27 cellular contexts compared by ENCODE assay signal in the genomic region with DNA sequence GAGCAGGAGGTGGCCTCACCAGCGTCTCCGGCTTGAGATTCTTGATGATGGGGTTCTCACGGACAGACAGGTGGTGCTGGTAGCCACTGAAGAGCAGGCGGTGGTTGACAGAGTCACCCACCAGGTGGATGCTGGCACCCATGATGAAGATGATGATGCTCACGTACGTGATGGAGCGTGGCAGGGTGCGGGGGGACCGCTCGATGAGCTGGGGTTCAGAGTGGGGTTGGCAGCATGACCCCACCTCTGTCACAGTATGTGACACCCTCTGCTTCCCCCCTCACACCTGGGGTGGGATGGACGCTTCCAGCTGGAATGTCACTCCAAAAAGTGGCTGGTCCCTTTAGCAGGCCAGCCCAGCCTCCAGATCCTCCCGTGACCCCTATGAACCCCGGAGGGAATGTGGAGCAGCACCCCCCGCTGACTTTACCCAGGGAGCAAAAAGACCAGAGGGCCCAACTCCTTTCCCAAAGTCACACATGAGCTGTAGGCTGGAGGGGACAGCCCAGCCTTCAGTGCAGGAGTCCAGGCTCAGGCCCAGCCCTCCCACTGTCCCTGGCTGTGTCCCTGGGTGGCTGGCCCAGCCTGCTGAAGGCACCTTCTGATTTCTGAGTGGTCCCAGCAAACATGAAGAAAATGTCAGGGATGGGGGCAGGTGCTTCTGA. TPM values are rescaled to one million over a fixed set of nuclear protein-coding genes. Genes with fewer than 3 reads are reported as not detected.
A peak's percentile ranks its signal among the peaks of the same experiment; 100 is the strongest.
DNase-seq lines count a peak whose midpoint lies in the region; ATAC-seq and TF ChIP-seq lines count a peak whose summit lies in the region.
"Had no signal": no experiment of that assay in that cellular context is flagged by ENCODE, and none has a peak within 500 bp of the region (broad histone marks: within the 10 kb centered on the region; RNA-seq: fewer than 3 reads in every experiment).

No MANE protein-coding gene starts in this region.

- H2BK15ac ChIP-seq in mesenchymal stem cell (ENCODE audit: low read depth, poor library complexity, severe bottlenecking), result no peak overlapping the region

- H3K9me2 ChIP-seq in MM.1S (replicated peaks; ENCODE audit: insufficient read depth, low read length), result no peaks in the 10 kb centered on the region

- no peaks in the 10 kb centered on the region for H3K4me1 Mint-ChIP-seq in type B pancreatic cell (ENCODE audit: unreplicated experiment)

- H3K4me3 Mint-ChIP-seq in type B pancreatic cell, result no peak overlapping the region
- H3K4me3 Mint-ChIP-seq: activated CD4-positive, alpha-beta T cell treated with anti-CD3 and anti-CD28 coated beads for 36 hours; activated T-helper 1 cell treated with anti-CD3 and anti-CD28 coated beads, Interleukin-12 subunit alpha, Interleukin-12 subunit beta, Interleukin-2, Interleukin-4 antibody, amounts not matched to agents 30 ng/mL and 10 ng/mL and 1 ng/mL, durations not matched to agents 14 hours and 24 hours and 36 hours; dendritic cell treated with granulocyte-macrophage colony-stimulating factor and Interleukin-4, amounts not matched to agents 40 ng/mL and 50 ng/mL, for 4 days; HFFc6; nephron progenitor cell; stimulated activated effector memory CD8-positive, alpha-beta T cell treated with anti-CD3 and anti-CD28 coated beads, Interleukin-12 subunit alpha, Interleukin-12 subunit beta, amount 100 ng/mL, for 72 hours had no signal

- H3K4me1 ChIP-seq in heart right ventricle, result peaks cover 0 to 47% (median 8%) of the 10 kb centered on the region in 9 donors
- peaks cover 5% of the 10 kb centered on the region for H3K4me1 ChIP-seq in RWPE2 (ENCODE audit: insufficient read depth, poor library complexity, severe bottlenecking)
- H3K4me1 ChIP-seq in mesenchymal stem cell (ENCODE audit: control insufficient read depth, insufficient read depth, low read depth, low read length), result peaks cover 14% of the 10 kb centered on the region
- peaks cover 12% of the 10 kb centered on the region for H3K4me1 ChIP-seq in foreskin keratinocyte
- peaks cover 35% of the 10 kb centered on the region for H3K4me1 ChIP-seq in MM.1S (ENCODE audit: low read length)
- H3K4me1 ChIP-seq: parathyroid adenoma had no signal

- peaks cover 29% of the 10 kb centered on the region for H4K20me1 ChIP-seq in MM.1S (ENCODE audit: insufficient read depth, low read length)

- 94 to 96% methylated on average over 14 of the region's 14 CpGs for WGBS in heart right ventricle, 2 donors
- WGBS in mesenchymal stem cell, result 95% methylated on average over 14 of the region's 14 CpGs

- intact Hi-C loops in cardiac septum (cut with DNase I) (loop anchor here (2.0 kb wide), 1 partner anchor 349 kb away; no protein-coding TSS in a partner anchor), heart right ventricle (cut with DNase I) (loop anchor here in 3 of 10 donors (5.0 to 10.0 kb wide), 2 partner anchors 347 to 349 kb away; no protein-coding TSS in a partner anchor)

- peaks cover 99% of the 10 kb centered on the region for H3K79me2 ChIP-seq in MM.1S (ENCODE audit: low read length)
- H3K79me2 ChIP-seq: parathyroid adenoma had no signal

- no peak overlapping the region for H3K27ac ChIP-seq in heart right ventricle
- no peak overlapping the region for H3K27ac ChIP-seq in RWPE2 (ENCODE audit: poor library complexity, severe bottlenecking)
- no peak overlapping the region for H3K27ac ChIP-seq in mesenchymal stem cell (ENCODE audit: low read length, poor library complexity, severe bottlenecking)
- H3K27ac ChIP-seq in foreskin keratinocyte, result no peak overlapping the region
- H3K27ac ChIP-seq in MM.1S (ENCODE audit: low read length), result no peak overlapping the region
- H3K27ac ChIP-seq: ascending aorta, cardiac muscle cell, lower lobe of right lung, parathyroid adenoma, SK-N-MC had no signal

- ATAC-seq in heart right ventricle (no peak), RWPE2 (ENCODE audit: low read depth) (no peak), foreskin keratinocyte (no peak)
- ATAC-seq: activated CD4-positive, alpha-beta T cell treated with anti-CD3 and anti-CD28 coated beads for 36 hours; activated naive CD4-positive, alpha-beta T cell treated with anti-CD3 and anti-CD28 coated beads, Interleukin-2, amount 50 U/mL, for 72 hours; stimulated activated effector memory CD8-positive, alpha-beta T cell treated with anti-CD3 and anti-CD28 coated beads, Interleukin-12 subunit alpha, Interleukin-12 subunit beta, amount 100 ng/mL, for 72 hours had no signal

- TF ChIP-seq CTCF in heart right ventricle (IDR thresholded peaks at IDR 0.05) (no peak), RWPE2 (IDR thresholded peaks at IDR 0.05; ENCODE audit: poor library complexity, severe bottlenecking) (no peak), type B pancreatic cell (conservative IDR thresholded peaks at IDR 0.05) (no peak), foreskin keratinocyte (conservative IDR thresholded peaks at IDR 0.05) (no peak), MM.1S (IDR thresholded peaks at IDR 0.05; ENCODE audit: low read length) (no peak)

- H4K8ac ChIP-seq in mesenchymal stem cell (ENCODE audit: low read length), result peak overlapping the region; percentile 47

- H3K4ac ChIP-seq in mesenchymal stem cell (ENCODE audit: low read depth in 1 of 2, low read length in 2 of 2), result no peak overlapping the region

- H3K27me3 ChIP-seq in heart right ventricle (no peaks in the 10 kb centered on the region), RWPE2 (ENCODE audit: insufficient read depth, poor library complexity, severe bottlenecking) (no peaks in the 10 kb centered on the region), mesenchymal stem cell (ENCODE audit: control insufficient read depth in 1 of 2, insufficient read depth in 1 of 2, low read length in 2 of 2) (no peaks in the 10 kb centered on the region), foreskin keratinocyte (no peaks in the 10 kb centered on the region), MM.1S (replicated peaks; ENCODE audit: insufficient read depth, low read length) (no peaks in the 10 kb centered on the region)
- H3K27me3 ChIP-seq: ascending aorta, cardiac muscle cell had no signal

- H2BK120ac ChIP-seq in mesenchymal stem cell (ENCODE audit: low read depth, low read length), result no peak overlapping the region

- no peak overlapping the region for H3K27ac Mint-ChIP-seq in type B pancreatic cell
- H3K27ac Mint-ChIP-seq: activated CD4-positive, alpha-beta T cell treated with anti-CD3 and anti-CD28 coated beads for 36 hours; activated naive CD4-positive, alpha-beta T cell treated with anti-CD3 and anti-CD28 coated beads, Interleukin-2, amount 50 U/mL, for 72 hours; activated T-helper 1 cell treated with anti-CD3 and anti-CD28 coated beads, Interleukin-12 subunit alpha, Interleukin-12 subunit beta, Interleukin-2, Interleukin-4 antibody, amounts not matched to agents 30 ng/mL and 10 ng/mL and 1 ng/mL, durations not matched to agents 14 hours and 24 hours and 36 hours; dendritic cell treated with granulocyte-macrophage colony-stimulating factor and Interleukin-4, amounts not matched to agents 40 ng/mL and 50 ng/mL, for 4 days; HFFc6; nephron progenitor cell; stimulated activated effector memory CD8-positive, alpha-beta T cell treated with anti-CD3 and anti-CD28 coated beads, Interleukin-12 subunit alpha, Interleukin-12 subunit beta, amount 100 ng/mL, for 72 hours had no signal

- H3K36me3 ChIP-seq in heart right ventricle (peaks cover 0 to 11% (median 0%) of the 10 kb centered on the region in 9 donors), RWPE2 (ENCODE audit: low read depth) (peaks cover 19% of the 10 kb centered on the region), mesenchymal stem cell (ENCODE audit: control insufficient read depth in 1 of 2, insufficient read depth in 2 of 2, low read depth in 1 of 2, low read length in 2 of 2) (peaks cover 5 to 40% of the 10 kb centered on the region in 2 experiments), MM.1S (replicated peaks; ENCODE audit: insufficient read depth, low read length) (peaks cover 27% of the 10 kb centered on the region)
- H3K36me3 ChIP-seq: ascending aorta, cardiac muscle cell had no signal

- peaks cover 8% of the 10 kb centered on the region for H3K36me3 Mint-ChIP-seq in type B pancreatic cell
- H3K36me3 Mint-ChIP-seq: activated naive CD4-positive, alpha-beta T cell treated with anti-CD3 and anti-CD28 coated beads, Interleukin-2, amount 50 U/mL, for 72 hours had no signal

- H3K14ac ChIP-seq in mesenchymal stem cell (ENCODE audit: low read length in 2 of 2), result no peak overlapping the region

- DNase-seq in cardiac septum (ENCODE audit: low spot score), result peak; percentile 67
- DNase-seq in heart right ventricle, result no peak
- peak; percentile 74 for DNase-seq in RWPE2 (ENCODE audit: low spot score)
- DNase-seq in mesenchymal stem cell, result no peak
- DNase-seq in type B pancreatic cell (ENCODE audit: extremely low spot score, unreplicated experiment), result peak; percentile 66
- DNase-seq in foreskin keratinocyte, result no peak
- no peak for DNase-seq in AG20443 (ENCODE audit: low spot score)
- DNase-seq in MM.1S, result no peak
- DNase-seq: activated CD4-positive, alpha-beta T cell treated with anti-CD3 and anti-CD28 coated beads for 36 hours; HFFc6; NCI-H1436; NCI-H2081 treated with DMSO at 0.1 percent for 48 hours; NCI-H226; NCI-H774; nephron progenitor cell; RPMI8226; stimulated activated CD4-positive, alpha-beta T cell treated with anti-CD3 and anti-CD28 coated beads, Interleukin-4, amount 100 ng/mL, for 24 hours had no signal

- H3K9me3 ChIP-seq in heart right ventricle, result no peaks in the 10 kb centered on the region
- H3K9me3 ChIP-seq in RWPE2 (ENCODE audit: severe bottlenecking), result no peaks in the 10 kb centered on the region
- no peaks in the 10 kb centered on the region for H3K9me3 ChIP-seq in mesenchymal stem cell (ENCODE audit: control insufficient read depth, low read length)
- H3K9me3 ChIP-seq in MM.1S (replicated peaks; ENCODE audit: insufficient read depth, low read length), result no peaks in the 10 kb centered on the region
- H3K9me3 ChIP-seq: ascending aorta, lower lobe of right lung had no signal

- no peak overlapping the region for H3K4me2 ChIP-seq in mesenchymal stem cell (ENCODE audit: low read length, poor library complexity, severe bottlenecking)
- no peak overlapping the region for H3K4me2 ChIP-seq in MM.1S (ENCODE audit: low read depth, low read length)

- no peak overlapping the region for H2AFZ ChIP-seq in mesenchymal stem cell (ENCODE audit: low read depth, low read length)
- H2AFZ ChIP-seq in MM.1S (ENCODE audit: low read length), result no peak overlapping the region
- H2AFZ ChIP-seq: parathyroid adenoma had no signal

- H2BK12ac ChIP-seq in mesenchymal stem cell (ENCODE audit: low read length in 2 of 2), result no peak overlapping the region

- H3K9me3 Mint-ChIP-seq in type B pancreatic cell, result no peaks in the 10 kb centered on the region
- H3K9me3 Mint-ChIP-seq: activated naive CD4-positive, alpha-beta T cell treated with anti-CD3 and anti-CD28 coated beads, Interleukin-2, amount 50 U/mL, for 72 hours; activated T-helper 1 cell treated with anti-CD3 and anti-CD28 coated beads, Interleukin-12 subunit alpha, Interleukin-12 subunit beta, Interleukin-2, Interleukin-4 antibody, amounts not matched to agents 30 ng/mL and 10 ng/mL and 1 ng/mL, durations not matched to agents 14 hours and 24 hours and 36 hours; dendritic cell treated with granulocyte-macrophage colony-stimulating factor and Interleukin-4, amounts not matched to agents 40 ng/mL and 50 ng/mL, for 4 days; HFFc6; nephron progenitor cell; stimulated activated effector memory CD8-positive, alpha-beta T cell treated with anti-CD3 and anti-CD28 coated beads, Interleukin-12 subunit alpha, Interleukin-12 subunit beta, amount 100 ng/mL, for 72 hours had no signal

- H3K4me3 ChIP-seq in heart right ventricle, result no peak overlapping the region
- no peak overlapping the region for H3K4me3 ChIP-seq in RWPE2 (ENCODE audit: severe bottlenecking)
- H3K4me3 ChIP-seq in mesenchymal stem cell (ENCODE audit: insufficient read depth in 1 of 2, low read depth in 1 of 2, low read length in 2 of 2), result no peak overlapping the region
- no peak overlapping the region for H3K4me3 ChIP-seq in MM.1S (ENCODE audit: low read length)
- H3K4me3 ChIP-seq: cardiac muscle cell, GM12878, lower lobe of right lung, SK-N-MC had no signal

- H2AK5ac ChIP-seq in mesenchymal stem cell (ENCODE audit: low read length, severe bottlenecking), result no peak overlapping the region

- H3K18ac ChIP-seq in mesenchymal stem cell (ENCODE audit: low read depth in 1 of 2, low read length in 2 of 2), result no peak overlapping the region

- peaks cover 54% of the 10 kb centered on the region for H3K79me1 ChIP-seq in mesenchymal stem cell (replicated peaks; ENCODE audit: low read length, poor library complexity, severe bottlenecking)

- no peaks in the 10 kb centered on the region for H3K27me3 Mint-ChIP-seq in type B pancreatic cell
- H3K27me3 Mint-ChIP-seq: activated CD4-positive, alpha-beta T cell treated with anti-CD3 and anti-CD28 coated beads for 36 hours; dendritic cell treated with granulocyte-macrophage colony-stimulating factor and Interleukin-4, amounts not matched to agents 40 ng/mL and 50 ng/mL, for 4 days had no signal

- no peak overlapping the region for H2BK5ac ChIP-seq in mesenchymal stem cell (ENCODE audit: low read depth, low read length, poor library complexity, severe bottlenecking)

- no peak overlapping the region for H4K91ac ChIP-seq in mesenchymal stem cell (ENCODE audit: low read length)

- no peaks in the 10 kb centered on the region; the same call in 1 of the 2 replicates for H3F3A ChIP-seq in MM.1S (ENCODE audit: insufficient read depth, low read length)

- no peak overlapping the region for H3K9ac ChIP-seq in mesenchymal stem cell (ENCODE audit: low read length)
- no peak overlapping the region for H3K9ac ChIP-seq in MM.1S (ENCODE audit: low read length)
- H3K9ac ChIP-seq: parathyroid adenoma had no signal

- no peak overlapping the region for H3K23ac ChIP-seq in mesenchymal stem cell (ENCODE audit: low read length in 2 of 2)

RNA-seq across cellular contexts. Expression of a gene that starts 6.7 kb away (rescaled TPM):
- total RNA-seq in cardiac septum (1.6 TPM), heart right ventricle (1 to 10 TPM in 3 of 10 donors, under 1 TPM in 7; 0.28 to 1.8 (median 0.81) TPM), type B pancreatic cell (ENCODE audit: low replicate concordance) (8.9 and 9.4 TPM in 2 replicates), foreskin keratinocyte (4.3 and 4.4 TPM in 2 replicates)
- polyA plus RNA-seq in heart right ventricle (1 to 10 TPM; 1.9 to 5.9 TPM), foreskin keratinocyte (5.5 and 8.1 TPM in 2 replicates)
- polyA plus RNA-seq in mesenchymal stem cell (2013, experiment 1 of 2), result 5.0 TPM
- polyA plus RNA-seq in mesenchymal stem cell (2013, experiment 2 of 2), result 3.7 TPM

RNA-seq across cellular contexts. Expression of a gene that starts 17.7 kb away (rescaled TPM):
- total RNA-seq in cardiac septum, result 8.5 TPM
- 10 to 100 TPM in 2 of 10 donors, 1 to 10 TPM in 8; 5.8 to 14.2 (median 8.9) TPM for total RNA-seq in heart right ventricle
- 10 to 100 TPM; 10.6 to 14.2 TPM for polyA plus RNA-seq in heart right ventricle
- 23.5 TPM for polyA plus RNA-seq in mesenchymal stem cell (2013, experiment 1 of 2)
- 23.2 TPM for polyA plus RNA-seq in mesenchymal stem cell (2013, experiment 2 of 2)
- total RNA-seq in type B pancreatic cell (ENCODE audit: low replicate concordance), result 29.5 and 43.0 TPM in 2 replicates
- 27.5 and 29.8 TPM in 2 replicates for total RNA-seq in foreskin keratinocyte
- 35.9 and 36.5 TPM in 2 replicates for polyA plus RNA-seq in foreskin keratinocyte

Comparison
In these comparisons a context has a peak if more than half of its experiments do, and no peak if none do; other contexts are left out.
1. DNase-seq: peak in cardiac septum (single experiment), RWPE2 (single experiment) and type B pancreatic cell (single experiment); none in heart right ventricle (0 of 2), mesenchymal stem cell (single experiment), foreskin keratinocyte (0 of 2), AG20443 (single experiment) and MM.1S (single experiment).